In genomic region chr3:71258116-71258515, GRCh38 we compare ENCODE assay signal across 12 cellular contexts.
DNase-seq lines count a peak whose midpoint lies in the region; ATAC-seq, FAIRE-seq and TF ChIP-seq lines count a peak whose summit lies in the region.
"Had no signal": no experiment of that assay in that cellular context is flagged by ENCODE, and none has a peak within 500 bp of the region (broad histone marks: within the 10 kb centered on the region; RNA-seq: fewer than 3 reads in every experiment).

No MANE protein-coding gene starts in this region.

- H3K9me2 ChIP-seq in SK-N-SH (no peaks in the 10 kb centered on the region), MM.1S (replicated peaks; ENCODE audit: insufficient read depth, low read length) (no peaks in the 10 kb centered on the region)

- H3K27me3 ChIP-seq in cardiac muscle cell = no peaks in the 10 kb centered on the region
- H3K27me3 ChIP-seq in SK-N-SH (ENCODE audit: insufficient read depth) = no peaks in the 10 kb centered on the region
- H3K27me3 ChIP-seq in BE2C = no peaks in the 10 kb centered on the region
- no peaks in the 10 kb centered on the region for H3K27me3 ChIP-seq in MM.1S (replicated peaks; ENCODE audit: insufficient read depth, low read length)

- H3K4me2 ChIP-seq in SK-N-SH (peak overlapping the region; percentile 57), MM.1S (ENCODE audit: low read depth, low read length) (no peak overlapping the region)

- POLR2A ChIA-PET in SK-N-SH (lab: Yijun Ruan, JAX) = no interaction called here

- no peak for FAIRE-seq in urothelium cell line (lab: Jason Lieb, UNC)
- FAIRE-seq: endometrium had no signal

- H3K9ac ChIP-seq in SK-N-SH = peak overlapping the region; percentile 64; the same call in 1 of the 2 replicates
- H3K9ac ChIP-seq in MM.1S (ENCODE audit: low read length) = no peak overlapping the region
- H3K9ac ChIP-seq: parathyroid adenoma had no signal

- TF ChIP-seq CTCF in cardiac muscle cell (IDR thresholded peaks at IDR 0.05; ENCODE audit: low read depth, low read length) = no peak
- TF ChIP-seq CTCF in SK-N-SH (IDR thresholded peaks at IDR 0.05) = peak; percentile 27; the same call in 1 of the 2 replicates
- peak; percentile 8 for TF ChIP-seq CTCF in fibroblast of the aortic adventitia (IDR thresholded peaks at IDR 0.05; ENCODE audit: insufficient read depth, low read length)
- TF ChIP-seq CTCF in BE2C (IDR thresholded peaks at IDR 0.05; ENCODE audit: low read depth, low read length) = no peak
- TF ChIP-seq CTCF in MM.1S (IDR thresholded peaks at IDR 0.05; ENCODE audit: low read length) = no peak

- intact Hi-C loops in Right ventricle myocardium inferior (cut with DNase I) = no loop called here

- H3K4me1 ChIP-seq in cardiac muscle cell (ENCODE audit: low read depth) (peaks cover 10% of the 10 kb centered on the region), SK-N-SH (ENCODE audit: control insufficient read depth in 1 of 2, insufficient read depth in 2 of 2, low read depth in 1 of 2, low read length in 1 of 2) (peaks cover 4 to 36% of the 10 kb centered on the region in 2 experiments), BE2C (peaks cover 9% of the 10 kb centered on the region), MM.1S (ENCODE audit: low read length) (no peaks in the 10 kb centered on the region)

- H3K27ac ChIP-seq in cardiac muscle cell = no peak overlapping the region
- peak overlapping the region in 1 of 2 experiments; percentile 99; a peak in 2 of 4 replicates for H3K27ac ChIP-seq in SK-N-SH (ENCODE audit: low read depth in 2 of 2, low read length in 1 of 2)
- no peak overlapping the region for H3K27ac ChIP-seq in MM.1S (ENCODE audit: low read length)
- H3K27ac ChIP-seq: parathyroid adenoma had no signal

- ATAC-seq in Right ventricle myocardium inferior (no peak), HG03442 (IDR thresholded peaks at IDR 0.05; ENCODE audit: unreplicated experiment) (no peak)

- TF ChIP-seq EP300 in SK-N-SH (IDR thresholded peaks at IDR 0.05; ENCODE audit: borderline replicate concordance in 1 of 2, low read depth in 1 of 2, low read length in 1 of 2) = peak in 1 of 2 experiments; percentile 40; a peak in 1 of 4 replicates

- CTCF ChIA-PET in SK-N-SH (lab: Yijun Ruan, JAX) = no interaction called here

- H3K36me3 ChIP-seq in cardiac muscle cell (no peaks in the 10 kb centered on the region), SK-N-SH (replicated peaks in 1 of 2; ENCODE audit: control insufficient read depth in 1 of 2, insufficient read depth in 2 of 2, low read length in 1 of 2) (no peaks in the 10 kb centered on the region), BE2C (no peaks in the 10 kb centered on the region), MM.1S (replicated peaks; ENCODE audit: insufficient read depth, low read length) (no peaks in the 10 kb centered on the region)

- H3K79me2 ChIP-seq in SK-N-SH (ENCODE audit: insufficient read depth) = peaks cover 74% of the 10 kb centered on the region
- H3K79me2 ChIP-seq in MM.1S (ENCODE audit: low read length) = no peaks in the 10 kb centered on the region

- H3F3A ChIP-seq in SK-N-SH (replicated peaks; ENCODE audit: insufficient read depth) (peaks cover 56% of the 10 kb centered on the region), MM.1S (ENCODE audit: insufficient read depth, low read length) (no peaks in the 10 kb centered on the region)

- H3K9me3 ChIP-seq in cardiac muscle cell (ENCODE audit: low read depth) (no peaks in the 10 kb centered on the region), SK-N-SH (no peaks in the 10 kb centered on the region), BE2C (no peaks in the 10 kb centered on the region), MM.1S (replicated peaks; ENCODE audit: insufficient read depth, low read length) (no peaks in the 10 kb centered on the region)

- H3K4me3 ChIP-seq in cardiac muscle cell (no peak overlapping the region), SK-N-SH (ENCODE audit: low read depth in 2 of 2, low read length in 1 of 2) (no peak overlapping the region), fibroblast of the aortic adventitia (ENCODE audit: low read depth, low read length) (no peak overlapping the region), BE2C (ENCODE audit: low read depth, low read length) (no peak overlapping the region), MM.1S (ENCODE audit: low read length) (no peak overlapping the region)

- H2AFZ ChIP-seq in SK-N-SH (ENCODE audit: low read depth) (no peak overlapping the region), MM.1S (ENCODE audit: low read length) (no peak overlapping the region)
- H2AFZ ChIP-seq: parathyroid adenoma had no signal

- 32% methylated on average over 1 of the region's 1 CpG for WGBS in SK-N-SH (ENCODE audit: low lambda C conversion rate)

- no peaks in the 10 kb centered on the region for H4K20me1 ChIP-seq in SK-N-SH (ENCODE audit: insufficient read depth)
- no peaks in the 10 kb centered on the region for H4K20me1 ChIP-seq in MM.1S (ENCODE audit: insufficient read depth, low read length)

- DNase-seq in cardiac muscle cell (ENCODE audit: low read depth in 1 of 2, low spot score in 1 of 2) (peak; percentile 34 to 68), Right ventricle myocardium inferior (ENCODE audit: missing footprints) (no peak), SK-N-SH (no peak), fibroblast of the aortic adventitia (ENCODE audit: low read depth) (peak; percentile 89), urothelium cell line (ENCODE audit: low spot score) (peak; percentile 50), BE2C (no peak), MM.1S (no peak)
- DNase-seq: activated CD4-positive, CD25-positive, alpha-beta regulatory T cell treated with anti-CD3 and anti-CD28 coated beads, Interleukin-2, amount 50 U/mL, for 72 hours; COR-L47 had no signal

- TF ChIP-seq RAD21 in SK-N-SH (IDR thresholded peaks at IDR 0.05; ENCODE audit: low read length) = no peak

TF ChIP-seq in SK-N-SH, 30 proteins besides CTCF, POLR2A, EP300 and RAD21:
- TF ChIP-seq SMC3 (IDR thresholded peaks at IDR 0.05; ENCODE audit: low read depth, low read length) (no peak), TCF12 (IDR thresholded peaks at IDR 0.05) (peak; percentile 79), GABPA (IDR thresholded peaks at IDR 0.05; ENCODE audit: low read depth) (no peak), NFIC (IDR thresholded peaks at IDR 0.05; ENCODE audit: borderline replicate concordance) (peak; percentile 66; the same call in 1 of the 2 replicates), FOSL2 (IDR thresholded peaks at IDR 0.05; ENCODE audit: borderline replicate concordance, low read depth) (peak; percentile 81; the same call in 1 of the 2 replicates), PBX3 (IDR thresholded peaks at IDR 0.05) (peak; percentile 58), POLR2AphosphoS5 (IDR thresholded peaks at IDR 0.05; ENCODE audit: low read depth, low read length) (0 out of 2 replicates have a peak, but pooled peaks have one; percentile 44), JUND (IDR thresholded peaks at IDR 0.05) (peak; percentile 72), RXRA (IDR thresholded peaks at IDR 0.05; ENCODE audit: borderline replicate concordance, low read depth) (peak; percentile 59; the same call in 1 of the 2 replicates)

Comparison
In these comparisons a context has a peak if more than half of its experiments do, and no peak if none do; other contexts are left out.
1. DNase-seq: peak in cardiac muscle cell (2 of 2), fibroblast of the aortic adventitia (single experiment) and urothelium cell line (single experiment); none in Right ventricle myocardium inferior (single experiment), SK-N-SH (single experiment), BE2C (single experiment) and MM.1S (single experiment).
2. CTCF ChIP-seq: peak in SK-N-SH (single experiment) and fibroblast of the aortic adventitia (single experiment); none in cardiac muscle cell (single experiment), BE2C (single experiment) and MM.1S (single experiment).